In genomic region chr14:58733451-58734208, GRCh38 we compare ENCODE assay signal across 18 cellular contexts.
DNase-seq lines count a peak whose midpoint lies in the region; ATAC-seq and TF ChIP-seq lines count a peak whose summit lies in the region.
"Had no signal": no experiment of that assay in that cellular context is flagged by ENCODE, and none has a peak within 500 bp of the region (broad histone marks: within the 10 kb centered on the region; RNA-seq: fewer than 3 reads in every experiment).

No MANE protein-coding gene starts in this region.

- in situ Hi-C loops in transverse colon (cut with MboI; ENCODE audit: low pct_ligation_motif_present in 1 of 4, low pct_unique_long_range_greater_than_20kb in 1 of 4, low sequenced_read_pairs in 3 of 4) = no loop called here

- H3K36me3 Mint-ChIP-seq in Calu3 (ENCODE audit: insufficient read depth, unreplicated experiment) = no peaks in the 10 kb centered on the region

- WGBS in transverse colon (ENCODE audit: low coverage in 1 of 2), 2 donors = 67 to 76% methylated on average over 1 of the region's 1 CpG

- no peaks in the 10 kb centered on the region for H3K36me3 ChIP-seq in transverse colon
- H3K36me3 ChIP-seq: adrenal gland, left ventricle myocardium inferior had no signal

- ATAC-seq in GM18517 (IDR thresholded peaks at IDR 0.05; ENCODE audit: unreplicated experiment) (peak; percentile 75), GM18909 (IDR thresholded peaks at IDR 0.05; ENCODE audit: poor library complexity, unreplicated experiment) (peak; percentile 71), HG02588 (IDR thresholded peaks at IDR 0.05; ENCODE audit: unreplicated experiment) (peak; percentile 85), HG03571 (IDR thresholded peaks at IDR 0.05; ENCODE audit: unreplicated experiment) (peak; percentile 68)

- peaks cover 14% of the 10 kb centered on the region for H3K4me1 Mint-ChIP-seq in Calu3 (ENCODE audit: low read depth, unreplicated experiment)
- H3K4me1 Mint-ChIP-seq: B cell; central memory CD8-positive, alpha-beta T cell had no signal

- peaks cover 0 to 10% (median 2%) of the 10 kb centered on the region in 4 donors for H3K4me1 ChIP-seq in transverse colon

- BruUV-seq in Calu3 (replicated peaks; lab: Mats Ljungman, UMichigan) = no TSS peak

- TF ChIP-seq CTCF in Calu3 (IDR thresholded peaks at IDR 0.05; ENCODE audit: unreplicated experiment) = no peak
- TF ChIP-seq CTCF in transverse colon (IDR thresholded peaks at IDR 0.05) = no peak

- no peaks in the 10 kb centered on the region for H3K9me3 Mint-ChIP-seq in Calu3 (ENCODE audit: low read depth, unreplicated experiment)
- H3K9me3 Mint-ChIP-seq: central memory CD8-positive, alpha-beta T cell had no signal

- H3K27ac Mint-ChIP-seq in Calu3 (ENCODE audit: unreplicated experiment) = no peak overlapping the region
- H3K27ac Mint-ChIP-seq: B cell had no signal

- CTCF ChIA-PET in Calu3 (lab: Charles Lee) = interaction anchor here (0.8 kb wide), 1 partner anchor 20 kb away, joined by 3 read pairs; no protein-coding TSS in a partner anchor

- no peak for TF ChIP-seq POLR2A in transverse colon (IDR thresholded peaks at IDR 0.05)

- no peaks in the 10 kb centered on the region for H3K9me3 ChIP-seq in transverse colon
- H3K9me3 ChIP-seq: adrenal gland, left ventricle myocardium inferior had no signal

- no peak for TF ChIP-seq EP300 in transverse colon (IDR thresholded peaks at IDR 0.05; ENCODE audit: low read depth)

- no peaks in the 10 kb centered on the region for H3K27me3 Mint-ChIP-seq in Calu3 (ENCODE audit: unreplicated experiment)
- H3K27me3 Mint-ChIP-seq: B cell had no signal

- intact Hi-C loops in Calu3 (cut with micrococcal nuclease; ENCODE audit: unreplicated experiment) = no loop called here
- intact Hi-C loops in transverse colon (cut with DNase I; ENCODE audit: low total_unique reads) = no loop called here

- no peak for DNase-seq in D341Med (ENCODE audit: low spot score)
- no peak for DNase-seq in Calu3
- no peak for DNase-seq in transverse colon
- DNase-seq: adrenal gland, DMS153, HCEC 1CT, left ventricle myocardium inferior, NCI-H2029, NCI-H748 treated with DMSO at 0.1 percent for 48 hours, posterior cingulate gyrus, RPMI8226 had no signal

- H3K4me3 Mint-ChIP-seq in Calu3 (ENCODE audit: low read depth, unreplicated experiment) = no peak overlapping the region
- H3K4me3 Mint-ChIP-seq: B cell; central memory CD8-positive, alpha-beta T cell had no signal

- no peak overlapping the region for H3K4me3 ChIP-seq in transverse colon
- H3K4me3 ChIP-seq: adrenal gland, left ventricle myocardium inferior, skin epidermis had no signal

- H3K27me3 ChIP-seq in transverse colon = no peaks in the 10 kb centered on the region
- H3K27me3 ChIP-seq: adrenal gland had no signal

- no peak overlapping the region for H3K27ac ChIP-seq in transverse colon
- H3K27ac ChIP-seq: adrenal gland, left ventricle myocardium inferior, skin epidermis had no signal
